ENCODE assay signal across 31 cellular contexts in genomic region chr1:232017057-232017456, GRCh38.
"Had no signal": no experiment of that assay in that cellular context is flagged by ENCODE, and none has a peak within 500 bp of the region (broad histone marks: within the 10 kb centered on the region; RNA-seq: fewer than 3 reads in every experiment).

No MANE protein-coding gene starts in this region.

- H3K27me3 Mint-ChIP-seq: activated B cell treated with CpG ODN at 0.5 μM for 24 hours; activated CD4-positive, alpha-beta T cell treated with anti-CD3 and anti-CD28 coated beads, Interleukin-2, amount 10 ng/mL, durations not matched to agents 24 days and 14 days; activated CD8-positive, alpha-beta memory T cell treated with anti-CD3 and anti-CD28 coated beads, Interleukin-2, amount 10 ng/mL, durations not matched to agents 7 days and 5 days; activated naive CD4-positive, alpha-beta T cell treated with anti-CD3 and anti-CD28 coated beads, Interleukin-2, amount 50 U/mL, for 24 hours; activated T-cell treated with anti-CD3 and anti-CD28 coated beads, Interleukin-2, amount 50 U/mL, for 24 hours; brain; central memory CD8-positive, alpha-beta T cell; T-cell had no signal

- H3K9me3 Mint-ChIP-seq: activated B cell treated with CpG ODN at 0.5 μM for 24 hours; activated CD4-positive, alpha-beta T cell treated with anti-CD3 and anti-CD28 coated beads, Interleukin-2, amount 10 ng/mL, durations not matched to agents 24 days and 14 days; activated naive CD4-positive, alpha-beta T cell treated with anti-CD3 and anti-CD28 coated beads, Interleukin-2, amount 50 U/mL, for 24 hours; activated T-cell treated with anti-CD3 and anti-CD28 coated beads, Interleukin-2, amount 50 U/mL, for 24 hours; activated T-helper 1 cell treated with anti-CD3 and anti-CD28 coated beads, Interleukin-12 subunit alpha, Interleukin-12 subunit beta, Interleukin-2, Interleukin-4 antibody, amounts not matched to agents 30 ng/mL and 10 ng/mL and 1 ng/mL, durations not matched to agents 14 hours and 24 hours and 36 hours; brain; central memory CD8-positive, alpha-beta T cell; T-cell had no signal

- H3K27ac Mint-ChIP-seq: activated B cell treated with CpG ODN at 0.5 μM for 24 hours; activated CD4-positive, alpha-beta T cell treated with anti-CD3 and anti-CD28 coated beads, Interleukin-2, amount 10 ng/mL, durations not matched to agents 24 days and 14 days; activated CD8-positive, alpha-beta memory T cell treated with anti-CD3 and anti-CD28 coated beads, Interleukin-2, amount 10 ng/mL, durations not matched to agents 7 days and 5 days; activated naive CD4-positive, alpha-beta T cell treated with anti-CD3 and anti-CD28 coated beads, Interleukin-2, amount 50 U/mL, for 24 hours; activated T-cell treated with anti-CD3 and anti-CD28 coated beads, Interleukin-2, amount 50 U/mL, for 24 hours; activated T-helper 1 cell treated with anti-CD3 and anti-CD28 coated beads, Interleukin-12 subunit alpha, Interleukin-12 subunit beta, Interleukin-2, Interleukin-4 antibody, amounts not matched to agents 30 ng/mL and 10 ng/mL and 1 ng/mL, durations not matched to agents 14 hours and 24 hours and 36 hours; T-cell had no signal

- H3K27ac ChIP-seq: Peyer's patch, RWPE1, SJCRH30 had no signal

- H3K36me3 ChIP-seq: Peyer's patch, SJCRH30 had no signal

- H3K4me3 ChIP-seq: Peyer's patch, SJCRH30 had no signal

- DNase-seq: activated B cell treated with CpG ODN at 0.5 μM for 24 hours; activated CD4-positive, alpha-beta T cell treated with anti-CD3 and anti-CD28 coated beads for 1 hour; activated CD4-positive, alpha-beta T cell treated with anti-CD3 and anti-CD28 coated beads, Interleukin-2, amount 10 ng/mL, durations not matched to agents 24 days and 14 days; activated CD4-positive, alpha-beta T cell treated with anti-CD3 and anti-CD28 coated beads, Interleukin-2, amount 50 U/mL, for 48 hours; activated CD8-positive, alpha-beta memory T cell treated with anti-CD3 and anti-CD28 coated beads, Interleukin-2, amount 10 ng/mL, durations not matched to agents 7 days and 5 days; activated effector memory CD4-positive, alpha-beta T cell treated with Interleukin-2 at 50 U/mL for 16 hours; activated naive CD4-positive, alpha-beta T cell; activated T-cell treated with anti-CD3 and anti-CD28 coated beads, Interleukin-2, amount 50 U/mL, for 24 hours; amygdala; NCI-H1048; NCI-H1417; NCI-H1930; NCI-H2107; NCI-H345; NCI-H510A; NCI-H69; NK-92 treated with Interleukin-12 subunit alpha and Interleukin-12 subunit beta, amount 100 ng/mL, for 24 hours; OCI-M1; Peyer's patch; Right ventricle myocardium superior; SJCRH30; T-cell; T-helper 2 cell; T1000 had no signal

- H3K4me1 ChIP-seq: Peyer's patch had no signal

- H3K4me3 Mint-ChIP-seq: activated B cell treated with CpG ODN at 0.5 μM for 24 hours; activated CD4-positive, alpha-beta T cell treated with anti-CD3 and anti-CD28 coated beads, Interleukin-2, amount 10 ng/mL, durations not matched to agents 24 days and 14 days; activated CD8-positive, alpha-beta memory T cell treated with anti-CD3 and anti-CD28 coated beads, Interleukin-2, amount 10 ng/mL, durations not matched to agents 7 days and 5 days; activated naive CD4-positive, alpha-beta T cell treated with anti-CD3 and anti-CD28 coated beads, Interleukin-2, amount 50 U/mL, for 24 hours; activated T-cell treated with anti-CD3 and anti-CD28 coated beads, Interleukin-2, amount 50 U/mL, for 24 hours; activated T-helper 1 cell treated with anti-CD3 and anti-CD28 coated beads, Interleukin-12 subunit alpha, Interleukin-12 subunit beta, Interleukin-2, Interleukin-4 antibody, amounts not matched to agents 30 ng/mL and 10 ng/mL and 1 ng/mL, durations not matched to agents 14 hours and 24 hours and 36 hours; brain; central memory CD8-positive, alpha-beta T cell; T-cell had no signal

- H3K4me1 Mint-ChIP-seq: activated B cell treated with CpG ODN at 0.5 μM for 24 hours; activated CD4-positive, alpha-beta T cell treated with anti-CD3 and anti-CD28 coated beads, Interleukin-2, amount 10 ng/mL, durations not matched to agents 24 days and 14 days; activated CD8-positive, alpha-beta memory T cell treated with anti-CD3 and anti-CD28 coated beads, Interleukin-2, amount 10 ng/mL, durations not matched to agents 7 days and 5 days; activated naive CD4-positive, alpha-beta T cell treated with anti-CD3 and anti-CD28 coated beads, Interleukin-2, amount 50 U/mL, for 24 hours; central memory CD8-positive, alpha-beta T cell; T-cell had no signal

- ATAC-seq: activated CD8-positive, alpha-beta memory T cell treated with anti-CD3 and anti-CD28 coated beads, Interleukin-2, amount 10 ng/mL, durations not matched to agents 7 days and 5 days; T-cell had no signal

- H3K9me3 ChIP-seq: Peyer's patch, SJCRH30 had no signal

- FAIRE-seq: astrocyte, TTC549 had no signal

- H3K36me3 Mint-ChIP-seq: activated CD8-positive, alpha-beta memory T cell treated with anti-CD3 and anti-CD28 coated beads, Interleukin-2, amount 10 ng/mL, durations not matched to agents 7 days and 5 days; brain had no signal

- H3K27me3 ChIP-seq: Peyer's patch, SJCRH30 had no signal
